17 cellular contexts compared by ENCODE assay signal in genomic region chr9:112734892-112735291, GRCh38. TPM values are rescaled to one million over a fixed set of nuclear protein-coding genes. Genes with fewer than 3 reads are reported as not detected.
A peak's percentile ranks its signal among the peaks of the same experiment; 100 is the strongest.
DNase-seq lines count a peak whose midpoint lies in the region; ATAC-seq, FAIRE-seq and TF ChIP-seq lines count a peak whose summit lies in the region.
"Had no signal": no experiment of that assay in that cellular context is flagged by ENCODE, and none has a peak within 500 bp of the region (broad histone marks: within the 10 kb centered on the region; RNA-seq: fewer than 3 reads in every experiment).

No MANE protein-coding gene starts in this region.

- no peaks in the 10 kb centered on the region for H3K36me3 ChIP-seq in CD8-positive, alpha-beta T cell (ENCODE audit: insufficient read depth, low read length)
- no peaks in the 10 kb centered on the region for H3K36me3 ChIP-seq in K562 (ENCODE audit: control insufficient read depth, insufficient read depth, low read length)
- H3K36me3 ChIP-seq: HAP-1 had no signal

- intact Hi-C loops in CD8-positive, alpha-beta T cell (cut with DNase I, micrococcal nuclease) = no loop called here
- intact Hi-C loops in K562 (cut with micrococcal nuclease) = no loop called here

- no peak overlapping the region for H3K27ac ChIP-seq in CD8-positive, alpha-beta T cell (ENCODE audit: low read depth, low read length)
- no peak overlapping the region for H3K27ac ChIP-seq in K562 (ENCODE audit: extremely low read depth, low read depth, low read length)

- H3K79me2 ChIP-seq in K562 (ENCODE audit: control insufficient read depth, insufficient read depth, low read length) = no peaks in the 10 kb centered on the region

- no peaks in the 10 kb centered on the region for H3K9me3 ChIP-seq in CD8-positive, alpha-beta T cell (ENCODE audit: low read length)
- H3K9me3 ChIP-seq in K562 (replicated peaks; ENCODE audit: control insufficient read depth, insufficient read depth, low read depth, low read length) = no peaks in the 10 kb centered on the region
- H3K9me3 ChIP-seq: HAP-1 had no signal

- no peaks in the 10 kb centered on the region for H3K4me1 ChIP-seq in CD8-positive, alpha-beta T cell (ENCODE audit: insufficient read depth, low read length)
- no peaks in the 10 kb centered on the region for H3K4me1 ChIP-seq in K562 (replicated peaks in 1 of 2; ENCODE audit: control insufficient read depth in 2 of 2, insufficient read depth in 2 of 2, low read length in 2 of 2)
- H3K4me1 ChIP-seq: HAP-1 had no signal

- TF ChIP-seq EP300 in K562 (IDR thresholded peaks at IDR 0.05; ENCODE audit: low read length) = no peak

- POLR2A ChIA-PET in CD8-positive, alpha-beta T cell (lab: Charles Lee) = no interaction called here
- POLR2A ChIA-PET in K562 (lab: Yijun Ruan, JAX) = no interaction called here

- no peak for FAIRE-seq in K562 (lab: Jason Lieb, UNC)
- FAIRE-seq: G401.6, GM12892, GM19239, H54 had no signal

- TF ChIP-seq POLR2A in K562 (conservative IDR thresholded peaks at IDR 0.05) = no peak

- no peak overlapping the region for H3K4me2 ChIP-seq in K562 (ENCODE audit: insufficient read depth, low read length)
- H3K4me2 ChIP-seq: GM23338 had no signal

- 5% methylated on average over 2 of the region's 2 CpGs for WGBS in K562 (ENCODE audit: insufficient coverage, low coverage, missing lambda C conversion rate)

- TF ChIP-seq CTCF in CD8-positive, alpha-beta T cell (IDR thresholded peaks at IDR 0.05) = no peak
- no peak for TF ChIP-seq CTCF in K562 (IDR thresholded peaks at IDR 0.05 in 2 of 3, conservative IDR thresholded peaks at IDR 0.05 in 1 of 3; ENCODE audit: insufficient read depth in 2 of 3, low read depth in 1 of 3, low read length in 3 of 3)

- peaks cover 7% of the 10 kb centered on the region for H3K4me1 Mint-ChIP-seq in CD8-positive, alpha-beta T cell (ENCODE audit: low read depth)
- peaks cover 5 to 9% of the 10 kb centered on the region in 2 donors for H3K4me1 Mint-ChIP-seq in effector memory CD8-positive, alpha-beta T cell (ENCODE audit: low read depth in 2 of 2)
- H3K4me1 Mint-ChIP-seq: GM23338 had no signal

- no peak overlapping the region for H3K9ac ChIP-seq in K562 (ENCODE audit: insufficient read depth in 1 of 2, low read depth in 2 of 2, low read length in 2 of 2)

- H3K27me3 ChIP-seq in CD8-positive, alpha-beta T cell (ENCODE audit: insufficient read depth, low read length) = no peaks in the 10 kb centered on the region
- no peaks in the 10 kb centered on the region for H3K27me3 ChIP-seq in K562 (ENCODE audit: control insufficient read depth in 2 of 2, insufficient read depth in 2 of 2, low read length in 2 of 2)

- no peak overlapping the region for H3K4me3 ChIP-seq in CD8-positive, alpha-beta T cell (ENCODE audit: low read depth, low read length)
- H3K4me3 ChIP-seq in K562 = no peak overlapping the region
- H3K4me3 ChIP-seq: GM23338, HAP-1 had no signal

- no peak overlapping the region for H2AFZ ChIP-seq in K562 (ENCODE audit: low read depth, low read length)
- H2AFZ ChIP-seq: GM23338 had no signal

- H3K27ac Mint-ChIP-seq in CD8-positive, alpha-beta T cell = no peak overlapping the region
- peak overlapping the region in 1 of 2 donors; percentile 39 for H3K27ac Mint-ChIP-seq in effector memory CD8-positive, alpha-beta T cell
- H3K27ac Mint-ChIP-seq: GM23338, HFFc6 had no signal

- no peaks in the 10 kb centered on the region for H3K9me3 Mint-ChIP-seq in CD8-positive, alpha-beta T cell
- no peaks in the 10 kb centered on the region for H3K9me3 Mint-ChIP-seq in effector memory CD8-positive, alpha-beta T cell
- H3K9me3 Mint-ChIP-seq: GM23338, HFFc6 had no signal

- CTCF ChIA-PET in CD8-positive, alpha-beta T cell (lab: Charles Lee) = no interaction called here
- CTCF ChIA-PET in K562 (lab: Yijun Ruan, JAX; ENCODE audit: low intra/inter-chr PET ratio) = no interaction called here

- in situ Hi-C loops in K562 (cut with MboI) = no loop called here

- BruUV-seq in K562 (replicated peaks; lab: Mats Ljungman, UMichigan) = no TSS peak

- no peak for TF ChIP-seq RAD21 in K562 (CRISPR knock-in tag; conservative IDR thresholded peaks at IDR 0.05 in 1 of 2, IDR thresholded peaks at IDR 0.05 in 1 of 2)

- H3K9me1 ChIP-seq in K562 (ENCODE audit: control insufficient read depth, insufficient read depth, low read length) = no peaks in the 10 kb centered on the region

- no peaks in the 10 kb centered on the region for H3K36me3 Mint-ChIP-seq in CD8-positive, alpha-beta T cell
- no peaks in the 10 kb centered on the region for H3K36me3 Mint-ChIP-seq in effector memory CD8-positive, alpha-beta T cell (ENCODE audit: insufficient read depth)

- H3K27me3 Mint-ChIP-seq in CD8-positive, alpha-beta T cell (ENCODE audit: low read depth) = no peaks in the 10 kb centered on the region
- no peaks in the 10 kb centered on the region for H3K27me3 Mint-ChIP-seq in effector memory CD8-positive, alpha-beta T cell

- no peaks in the 10 kb centered on the region for H4K20me1 ChIP-seq in K562 (replicated peaks; ENCODE audit: control insufficient read depth, insufficient read depth, low read length)

- H3K4me3 Mint-ChIP-seq in CD8-positive, alpha-beta T cell = no peak overlapping the region
- no peak overlapping the region for H3K4me3 Mint-ChIP-seq in effector memory CD8-positive, alpha-beta T cell
- H3K4me3 Mint-ChIP-seq: GM23338, HFFc6 had no signal

- no peak for DNase-seq in CD8-positive, alpha-beta T cell
- DNase-seq in K562 (ENCODE audit: extremely low read depth in 1 of 4, low spot score in 3 of 4) (no peak), HK-2 (ENCODE audit: unreplicated experiment) (no peak), NCI-H82 treated with DMSO at 0.1 percent for 48 hours (lab: John Stamatoyannopoulos, UW; ENCODE audit: unreplicated experiment) (no peak)
- no peak for DNase-seq in effector memory CD8-positive, alpha-beta T cell
- DNase-seq: C1 segment of cervical spinal cord, Caco-2, DMS153, DND-41, HFFc6 had no signal

- peak; percentile 92 for ATAC-seq in CD8-positive, alpha-beta T cell
- ATAC-seq in K562 (no peak), HG03378 (IDR thresholded peaks at IDR 0.05; ENCODE audit: unreplicated experiment) (no peak)
- peak; percentile 98 for ATAC-seq in effector memory CD8-positive, alpha-beta T cell (replicated peaks)
- ATAC-seq: GM23338 had no signal

TF ChIP-seq in K562, 482 proteins besides CTCF, POLR2A, EP300 and RAD21:
- TF ChIP-seq, protein P1, sequence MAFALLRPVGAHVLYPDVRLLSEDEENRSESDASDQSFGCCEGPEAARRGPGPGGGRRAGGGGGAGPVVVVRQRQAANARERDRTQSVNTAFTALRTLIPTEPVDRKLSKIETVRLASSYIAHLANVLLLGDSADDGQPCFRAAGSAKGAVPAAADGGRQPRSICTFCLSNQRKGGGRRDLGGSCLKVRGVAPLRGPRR (CRISPR knock-in tag; IDR thresholded peaks at IDR 0.05) = no peak
- TF ChIP-seq POU5F1 (IDR thresholded peaks at IDR 0.05; ENCODE audit: borderline replicate concordance, low read depth, low read length, partially characterized antibody) (no peak), ZNF316 (IDR thresholded peaks at IDR 0.05) (peak; percentile 34; the same call in 1 of the 2 replicates)

RNA-seq across cellular contexts. Expression of gene SNX30, which starts 15.7 kb away (rescaled TPM):
- total RNA-seq in CD8-positive, alpha-beta T cell = 1 to 10 TPM; 6.0 to 8.1 TPM
- 5.4 and 7.0 TPM in 2 replicates for total RNA-seq in K562 (2011; cell fraction: chromatin; rRNA removed; ENCODE audit: low replicate concordance)
- 2.7 and 2.9 TPM in 2 replicates for total RNA-seq in K562 (2011; cell fraction: nucleolus; rRNA removed)
- total RNA-seq in K562 (2011; cell fraction: nucleoplasm; rRNA removed) = 5.1 and 7.3 TPM in 2 replicates
- total RNA-seq in K562 (2014; rRNA removed) (3.3 and 3.6 TPM in 2 replicates), K562 (2014; rRNA removed; fragmentation: Illumina TruSeq; extraction: Trizol) (4.5 and 5.0 TPM in 2 replicates), K562 (2015; rRNA removed; fragmentation: Illumina TruSeq; extraction: Trizol) (4.9 and 5.9 TPM in 2 replicates), K562 (2021) (4.2 and 4.8 TPM in 2 replicates)
- polyA plus RNA-seq in K562 (2011; rRNA removed) (2.4 and 3.1 TPM in 2 replicates), K562 (2014; fragmentation: Illumina TruSeq; extraction: Trizol) (3.9 and 4.4 TPM in 2 replicates), K562 (2014; fragmentation: Nextera tagmentation; extraction: Ambion mirVana) (under 1 TPM; 0.76 to 0.99 TPM), K562 (2014; rRNA removed) (2.9 and 10.6 TPM in 2 replicates)
- 1.3 and 2.7 TPM in 2 replicates for polyA plus RNA-seq in K562 (2011; cell fraction: cytosol; rRNA removed)
- 4.7 and 4.8 TPM in 2 replicates for polyA plus RNA-seq in K562 (2011; cell fraction: nucleus; rRNA removed)
- 3.2 and 3.8 TPM in 2 replicates for polyA plus RNA-seq in K562 (2012)
- 6.5 and 8.2 TPM in 2 replicates for polyA minus RNA-seq in K562 (2011; rRNA and poly(A)+ RNA removed)
- polyA minus RNA-seq in K562 (2011; cell fraction: cytosol; rRNA and poly(A)+ RNA removed) = 2.8 and 3.0 TPM in 2 replicates
- polyA minus RNA-seq in K562 (2011; cell fraction: nucleus; rRNA and poly(A)+ RNA removed) = 1.6 and 2.8 TPM in 2 replicates

RNA-seq across cellular contexts. Expression of gene INIP, which starts 17.0 kb away (rescaled TPM):
- total RNA-seq in CD8-positive, alpha-beta T cell = 10 to 100 TPM; 11.7 to 17.2 TPM
- total RNA-seq in K562 (2011; cell fraction: chromatin; rRNA removed; ENCODE audit: low replicate concordance) = 11.0 and 32.0 TPM in 2 replicates
- 9.7 and 10.3 TPM in 2 replicates for total RNA-seq in K562 (2011; cell fraction: nucleolus; rRNA removed)
- 13.9 and 24.1 TPM in 2 replicates for total RNA-seq in K562 (2011; cell fraction: nucleoplasm; rRNA removed)
- total RNA-seq in K562 (2014; rRNA removed) = 11.9 and 17.8 TPM in 2 replicates
- total RNA-seq in K562 (2014; rRNA removed; fragmentation: Illumina TruSeq; extraction: Trizol) = 38.8 and 47.6 TPM in 2 replicates
- total RNA-seq in K562 (2015; rRNA removed; fragmentation: Illumina TruSeq; extraction: Trizol) = 30.9 and 32.1 TPM in 2 replicates
- total RNA-seq in K562 (2021) = 28.5 and 33.0 TPM in 2 replicates
- polyA plus RNA-seq in K562 (2011; rRNA removed) = 47.2 and 56.8 TPM in 2 replicates
- 9.6 and 24.1 TPM in 2 replicates for polyA plus RNA-seq in K562 (2011; cell fraction: cytosol; rRNA removed)
- polyA plus RNA-seq in K562 (2011; cell fraction: nucleus; rRNA removed) = 6.4 and 10.8 TPM in 2 replicates
- 20.4 and 29.5 TPM in 2 replicates for polyA plus RNA-seq in K562 (2012)
- 28.7 and 37.3 TPM in 2 replicates for polyA plus RNA-seq in K562 (2014; fragmentation: Illumina TruSeq; extraction: Trizol)
- polyA plus RNA-seq in K562 (2014; fragmentation: Nextera tagmentation; extraction: Ambion mirVana) = 10 to 100 TPM; 87.0 to 87.9 TPM
- polyA plus RNA-seq in K562 (2014; rRNA removed) = 26.0 and 30.0 TPM in 2 replicates
- polyA minus RNA-seq in K562 (2011; rRNA and poly(A)+ RNA removed) = 41.9 and 45.6 TPM in 2 replicates
- 9.2 and 13.8 TPM in 2 replicates for polyA minus RNA-seq in K562 (2011; cell fraction: cytosol; rRNA and poly(A)+ RNA removed)
- polyA minus RNA-seq in K562 (2011; cell fraction: nucleus; rRNA and poly(A)+ RNA removed) = 7.0 and 10.2 TPM in 2 replicates

Comparison
In these comparisons a context has a peak if more than half of its experiments do, and no peak if none do; other contexts are left out.
1. ATAC-seq: peak in CD8-positive, alpha-beta T cell (single experiment) and effector memory CD8-positive, alpha-beta T cell (single experiment); none in K562 (single experiment) and HG03378 (single experiment).